1 cellular context compared by ENCODE assay signal in genomic region chr14:99689266-99690236, GRCh38.
A peak's percentile ranks its signal among the peaks of the same experiment; 100 is the strongest.
TF ChIP-seq lines count a peak whose summit lies in the region.

No MANE protein-coding gene starts in this region.

TF ChIP-seq in HEK293, 187 proteins besides CTCF, POLR2A, EP300 and RAD21 (continued from another document):
- peak; percentile 53 for TF ChIP-seq PRDM10 (tag by site-specific recombination; IDR thresholded peaks at IDR 0.05)
